ENCODE assay signal across 22 cellular contexts in genomic region chr10:130461631-130462030, GRCh38.
"Had no signal": no experiment of that assay in that cellular context is flagged by ENCODE, and none has a peak within 500 bp of the region (broad histone marks: within the 10 kb centered on the region; RNA-seq: fewer than 3 reads in every experiment).

No MANE protein-coding gene starts in this region.

- ATAC-seq: effector memory CD8-positive, alpha-beta T cell; left colon; natural killer cell; pancreas; stimulated activated naive B cell treated with anti-CD40 and anti-IgM and Interleukin-4, amounts not matched to agents 10 μg/mL and 1 μg/mL and 100 μg/mL, for 72 hours; upper lobe of right lung had no signal

- H3K9me3 ChIP-seq: colonic mucosa, pancreas, right lobe of liver, transverse colon, upper lobe of right lung, uterus had no signal

- DNase-seq: colonic mucosa; dermis blood vessel endothelial cell; effector memory CD8-positive, alpha-beta T cell; erythroblast; hypothalamus; immature natural killer cell; islet precursor cell; kidney glomerular epithelial cell; left colon; natural killer cell; occipital lobe; retina; small intestine; stimulated activated CD4-positive, alpha-beta T cell treated with anti-CD3 and anti-CD28 coated beads, Interleukin-15, amount 100 ng/mL, for 24 hours; stimulated activated CD4-positive, alpha-beta T cell treated with anti-CD3 and anti-CD28 coated beads, Interleukin-2, amount 100 ng/mL, for 48 hours; stimulated activated naive B cell treated with anti-CD40 and anti-IgM and Interleukin-4, amounts not matched to agents 10 μg/mL and 1 μg/mL and 100 μg/mL, for 72 hours; transverse colon; upper lobe of right lung; uterus had no signal

- H3K27me3 ChIP-seq: colonic mucosa, pancreas, right lobe of liver, transverse colon, upper lobe of right lung, uterus had no signal

- H3K4me3 ChIP-seq: colonic mucosa, lung, pancreas, right lobe of liver, transverse colon, upper lobe of right lung, uterus had no signal

- H3K27ac ChIP-seq: colonic mucosa, pancreas, right lobe of liver, transverse colon, upper lobe of right lung, uterus had no signal

- H3K36me3 ChIP-seq: colonic mucosa, pancreas, right lobe of liver, transverse colon, upper lobe of right lung, uterus had no signal

- H3K4me1 ChIP-seq: colonic mucosa, pancreas, right lobe of liver, transverse colon, upper lobe of right lung, uterus had no signal
